Comparison of ENCODE assay signal across 17 cellular contexts in the genomic region with DNA sequence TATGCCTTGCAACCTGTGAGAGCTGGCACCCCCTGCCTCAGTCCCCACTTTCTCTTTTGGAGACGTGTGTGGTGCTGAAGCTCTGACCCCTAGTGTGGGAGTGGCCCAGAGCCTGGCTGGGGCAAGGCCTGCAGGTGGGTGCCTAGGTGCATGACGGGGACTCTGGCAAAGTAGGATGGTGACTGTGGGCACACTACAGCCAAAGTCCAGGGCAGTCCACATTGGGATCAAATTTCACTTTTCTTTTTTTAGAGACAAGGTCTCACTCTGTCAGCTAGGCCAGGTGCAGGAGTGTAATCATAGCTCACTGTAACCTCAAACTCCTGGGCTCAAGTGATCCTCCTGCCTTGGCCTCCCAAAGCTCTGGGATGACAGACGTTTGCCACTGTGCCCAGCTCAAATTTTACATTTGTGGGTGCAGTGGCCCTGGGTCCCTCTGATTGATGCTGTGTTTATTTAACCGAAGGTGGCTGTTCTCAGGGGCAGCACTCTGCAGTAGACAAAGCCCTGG. TPM values are rescaled to one million over a fixed set of nuclear protein-coding genes. Genes with fewer than 3 reads are reported as not detected.
DNase-seq lines count a peak whose midpoint lies in the region; ATAC-seq and TF ChIP-seq lines count a peak whose summit lies in the region.
"Had no signal": no experiment of that assay in that cellular context is flagged by ENCODE, and none has a peak within 500 bp of the region (broad histone marks: within the 10 kb centered on the region; RNA-seq: fewer than 3 reads in every experiment).

No MANE protein-coding gene starts in this region.

- H3K4me3 ChIP-seq in mucosa of rectum (ENCODE audit: low read length in 2 of 2): no peak overlapping the region
- H3K4me3 ChIP-seq: PC-9 had no signal

- H3K4me1 ChIP-seq in mucosa of rectum (ENCODE audit: control insufficient read depth in 2 of 2, insufficient read depth in 2 of 2, low read length in 2 of 2): peaks cover 39 to 49% of the 10 kb centered on the region in 2 donors

- ATAC-seq in Right ventricle myocardium inferior (no peak), omental fat pad (ENCODE audit: low FRiP score) (no peak), HG03439 (IDR thresholded peaks at IDR 0.05; ENCODE audit: unreplicated experiment) (no peak), HG02885 (IDR thresholded peaks at IDR 0.05; ENCODE audit: poor library complexity, unreplicated experiment) (no peak), HG03565 (IDR thresholded peaks at IDR 0.05; ENCODE audit: unreplicated experiment) (no peak)
- ATAC-seq: natural killer cell had no signal

- peak; percentile 44 for DNase-seq in cardiac septum (ENCODE audit: low spot score)
- no peak for DNase-seq in Right ventricle myocardium inferior (ENCODE audit: missing footprints)
- DNase-seq in SW480 (ENCODE audit: low spot score): peak; percentile 57
- no peak for DNase-seq in omental fat pad (ENCODE audit: low spot score)
- DNase-seq: ACHN; activated naive CD8-positive, alpha-beta T cell treated with anti-CD3 and anti-CD28 coated beads, Interleukin-2, amount 10 ng/mL, durations not matched to agents 7 days and 5 days; hippocampal formation; Kasumi-1; natural killer cell; NCI-H1092; PC-9; stimulated activated CD8-positive, alpha-beta memory T cell treated with anti-CD3 and anti-CD28 coated beads, Interleukin-4, amount 100 ng/mL, for 48 hours; T1000 had no signal

- H3K36me3 ChIP-seq in mucosa of rectum (ENCODE audit: control insufficient read depth in 2 of 2, insufficient read depth in 2 of 2, low read length in 2 of 2): no peaks in the 10 kb centered on the region

- H3K27me3 ChIP-seq in mucosa of rectum (ENCODE audit: control insufficient read depth in 2 of 2, insufficient read depth in 2 of 2, low read length in 2 of 2): no peaks in the 10 kb centered on the region

- H3K9me3 ChIP-seq in mucosa of rectum (ENCODE audit: control insufficient read depth in 2 of 2, low read length in 2 of 2): no peaks in the 10 kb centered on the region

- peak overlapping the region; percentile 6 to 35 for H3K27ac ChIP-seq in mucosa of rectum (ENCODE audit: low read depth in 2 of 2, low read length in 2 of 2)
- H3K27ac ChIP-seq: PC-9 had no signal

- TF ChIP-seq CTCF in omental fat pad (IDR thresholded peaks at IDR 0.05): no peak

- intact Hi-C loops in cardiac septum (cut with DNase I): no loop called here
- intact Hi-C loops in Right ventricle myocardium inferior (cut with DNase I): no loop called here

- H3K9ac ChIP-seq in mucosa of rectum (ENCODE audit: low read depth in 1 of 2, low read length in 2 of 2): no peak overlapping the region

RNA-seq across cellular contexts. Expression of gene NEURL1, which starts 52.3 kb away (rescaled TPM):
- total RNA-seq in cardiac septum (0.54 TPM), Right ventricle myocardium inferior (0.05 TPM), omental fat pad (under 1 TPM in 2 of 4 donors, not detected in 2; 0.12 to 0.13 TPM)

Comparison
In these comparisons a context has a peak if more than half of its experiments do, and no peak if none do; other contexts are left out.
1. DNase-seq: peak in cardiac septum (single experiment) and SW480 (single experiment); none in Right ventricle myocardium inferior (single experiment) and omental fat pad (single experiment).